In genomic region chr2:88066543-88066942, GRCh38 we compare ENCODE assay signal across 21 cellular contexts. TPM values are rescaled to one million over a fixed set of nuclear protein-coding genes. Genes with fewer than 3 reads are reported as not detected.
"Had no signal": no experiment of that assay in that cellular context is flagged by ENCODE, and none has a peak within 500 bp of the region (broad histone marks: within the 10 kb centered on the region; RNA-seq: fewer than 3 reads in every experiment).

No MANE protein-coding gene starts in this region.

- H3K27ac Mint-ChIP-seq: endodermal cell; stimulated activated naive B cell treated with anti-CD40 and anti-IgM and Interleukin-4, amounts not matched to agents 10 μg/mL and 1 μg/mL and 100 μg/mL, for 72 hours had no signal

- H3K79me2 ChIP-seq: hepatocyte had no signal

- H3K27me3 Mint-ChIP-seq: stimulated activated naive B cell treated with anti-CD40 and anti-IgM and Interleukin-4, amounts not matched to agents 10 μg/mL and 1 μg/mL and 100 μg/mL, for 72 hours had no signal

- H3K4me3 Mint-ChIP-seq: activated T-cell treated with anti-CD3 and anti-CD28 coated beads, Interleukin-2, amount 50 U/mL, for 4 hours; endodermal cell; stimulated activated naive B cell treated with anti-CD40 and anti-IgM and Interleukin-4, amounts not matched to agents 10 μg/mL and 1 μg/mL and 100 μg/mL, for 72 hours had no signal

- DNase-seq: activated CD4-positive, alpha-beta T cell treated with anti-CD3 and anti-CD28 coated beads, Interleukin-2, amount 50 U/mL, for 48 hours; activated effector memory CD4-positive, alpha-beta T cell treated with Interleukin-2 at 50 U/mL for 16 hours; activated naive CD4-positive, alpha-beta T cell treated with anti-CD3 and anti-CD28 coated beads, Interleukin-2, amount 50 U/mL, for 16 hours; activated T-cell treated with anti-CD3 and anti-CD28 coated beads, Interleukin-2, amount 50 U/mL, for 4 hours; endodermal cell; erythroblast; islet precursor cell; mesenchymal stem cell; stimulated activated CD4-positive, alpha-beta T cell treated with anti-CD3 and anti-CD28 coated beads, Interleukin-2, amount 100 ng/mL, for 48 hours; stimulated activated naive B cell treated with anti-CD40 and anti-IgM and Interleukin-4, amounts not matched to agents 10 μg/mL and 1 μg/mL and 100 μg/mL, for 72 hours; thyroid gland; uterus had no signal

- H3K27ac ChIP-seq: hepatocyte, thyroid gland, uterus, VCaP had no signal

- H3K9me3 ChIP-seq: thyroid gland, uterus had no signal

- ATAC-seq: activated T-cell treated with anti-CD3 and anti-CD28 coated beads, Interleukin-2, amount 50 U/mL, for 4 hours; stimulated activated naive B cell treated with anti-CD40 and anti-IgM and Interleukin-4, amounts not matched to agents 10 μg/mL and 1 μg/mL and 100 μg/mL, for 72 hours had no signal

- H3K9me3 Mint-ChIP-seq: activated T-cell treated with anti-CD3 and anti-CD28 coated beads, Interleukin-2, amount 50 U/mL, for 4 hours; endodermal cell; stimulated activated naive B cell treated with anti-CD40 and anti-IgM and Interleukin-4, amounts not matched to agents 10 μg/mL and 1 μg/mL and 100 μg/mL, for 72 hours had no signal

- H3K4me1 Mint-ChIP-seq: stimulated activated naive B cell treated with anti-CD40 and anti-IgM and Interleukin-4, amounts not matched to agents 10 μg/mL and 1 μg/mL and 100 μg/mL, for 72 hours had no signal

- H3K4me3 ChIP-seq: hepatocyte, thyroid gland, uterus had no signal

- H2AFZ ChIP-seq: hepatocyte had no signal

- H3K36me3 ChIP-seq: thyroid gland, uterus had no signal

- H3K4me2 ChIP-seq: hepatocyte had no signal

- H3K4me1 ChIP-seq: thyroid gland, uterus had no signal

- H3K36me3 Mint-ChIP-seq: stimulated activated naive B cell treated with anti-CD40 and anti-IgM and Interleukin-4, amounts not matched to agents 10 μg/mL and 1 μg/mL and 100 μg/mL, for 72 hours had no signal

- H3K27me3 ChIP-seq: hepatocyte, thyroid gland, uterus had no signal

RNA-seq across cellular contexts. Expression of gene SMYD1, which starts 1.1 kb away (rescaled TPM):
- total RNA-seq: activated T-cell treated with anti-CD3 and anti-CD28 coated beads, Interleukin-2, amount 50 U/mL, for 4 hours; astrocyte; bronchial epithelial cell; dermis microvascular lymphatic vessel endothelial cell; endodermal cell; hepatocyte; liver; omental fat pad; pulmonary artery endothelial cell; T-helper 1 cell treated with Interleukin-12 subunit alpha and Interleukin-12 subunit beta and Interleukin-4 antibody, amounts not matched to agents 30 ng/mL and 1 ng/mL, for 36 hours; thyroid gland had no signal

RNA-seq across cellular contexts. Expression of gene RNU2-63P, which starts 50.2 kb away (rescaled TPM):
- total RNA-seq: bronchial epithelial cell, hepatocyte, liver, omental fat pad, pulmonary artery endothelial cell, thyroid gland, uterus had no signal
